In the genomic region with DNA sequence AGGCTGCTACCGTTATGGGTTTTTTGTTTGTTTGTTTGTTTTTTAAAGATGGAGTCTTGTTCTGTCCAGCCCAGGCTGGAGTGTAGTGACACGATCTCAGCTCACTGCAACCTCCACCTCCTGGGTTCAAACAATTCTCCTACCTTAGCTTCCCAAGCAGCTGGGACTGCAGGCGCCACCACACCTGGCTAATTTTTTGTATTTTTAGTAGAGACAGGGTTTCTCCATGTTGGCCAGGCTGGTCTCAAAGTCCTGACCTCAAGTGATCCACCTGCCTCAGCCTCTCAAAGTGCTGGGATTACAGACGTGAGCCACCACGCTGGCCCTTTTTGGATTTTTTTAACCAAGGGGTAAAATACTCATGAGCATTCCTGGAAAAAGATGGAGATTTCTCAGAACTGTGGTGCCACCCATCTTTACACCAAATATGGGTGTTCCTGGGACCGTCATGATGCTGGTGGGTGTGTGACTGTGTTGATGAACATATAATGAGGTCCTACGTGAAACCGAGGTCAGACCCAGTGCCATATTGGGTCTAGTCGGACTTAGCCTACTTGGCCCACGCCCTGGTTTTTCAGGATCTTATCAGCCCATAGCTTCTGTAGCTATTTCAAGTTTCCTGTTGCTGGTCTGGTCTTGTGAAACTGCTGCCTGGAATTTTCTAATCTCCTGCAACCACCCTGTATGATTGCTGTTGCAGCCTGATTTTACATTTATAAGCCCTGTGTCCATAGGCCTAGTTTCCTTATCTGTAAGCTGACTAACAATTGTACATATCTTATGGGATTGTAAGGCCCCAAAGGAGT, we compare ENCODE assay signal across 9 cellular contexts. TPM values are rescaled to one million over a fixed set of nuclear protein-coding genes. Genes with fewer than 3 reads are reported as not detected.
A peak's percentile ranks its signal among the peaks of the same experiment; 100 is the strongest.
DNase-seq lines count a peak whose midpoint lies in the region; ATAC-seq, FAIRE-seq and TF ChIP-seq lines count a peak whose summit lies in the region.
"Had no signal": no experiment of that assay in that cellular context is flagged by ENCODE, and none has a peak within 500 bp of the region (broad histone marks: within the 10 kb centered on the region; RNA-seq: fewer than 3 reads in every experiment).

No MANE protein-coding gene starts in this region.

- H3K4me3 ChIP-seq in esophagus squamous epithelium = no peak overlapping the region
- H3K4me3 ChIP-seq in body of pancreas = no peak overlapping the region
- no peak overlapping the region for H3K4me3 ChIP-seq in colonic mucosa

- H3K36me3 Mint-ChIP-seq in T-helper 2 cell treated with Interferon-gamma antibody and Interleukin-4, amounts not matched to agents 5 μg/mL and 100 μg/mL, for 36 hours (ENCODE audit: low read depth) = peaks cover 45% of the 10 kb centered on the region

- peaks cover 34% of the 10 kb centered on the region for H3K4me1 Mint-ChIP-seq in T-helper 2 cell treated with Interferon-gamma antibody and Interleukin-4, amounts not matched to agents 5 μg/mL and 100 μg/mL, for 36 hours (ENCODE audit: low read depth)

- ATAC-seq in sciatic nerve (peak; percentile 12), HG03460 (IDR thresholded peaks at IDR 0.05; ENCODE audit: unreplicated experiment) (no peak), body of pancreas (no peak)

- intact Hi-C loops in esophagus squamous epithelium (cut with DNase I) (no loop called here), sciatic nerve (cut with DNase I) (no loop called here), body of pancreas (cut with DNase I) (no loop called here), colonic mucosa (cut with DNase I) (loop anchor here (10.0 kb wide), 1 partner anchor 86 kb away; the partner anchor contains the start of gene FTL)

- no peak for FAIRE-seq in HTR-8/SVneo (lab: Jason Lieb, UNC)

- DNase-seq in ELF-1 (ENCODE audit: low read depth, low spot score) (peak; percentile 60), esophagus squamous epithelium (lab: John Stamatoyannopoulos, UW) (no peak), sciatic nerve (ENCODE audit: low spot score) (no peak), body of pancreas (no peak), colonic mucosa (no peak), HTR-8/SVneo (ENCODE audit: insufficient read length, low spot score) (no peak)
- no peak for DNase-seq in T-helper 2 cell treated with Interferon-gamma antibody and Interleukin-4, amounts not matched to agents 5 μg/mL and 100 μg/mL, for 36 hours (ENCODE audit: low spot score)
- DNase-seq: NK-92 treated with Interleukin-12 subunit alpha and Interleukin-12 subunit beta, amount 100 ng/mL, for 24 hours had no signal

- no peaks in the 10 kb centered on the region for H3K9me3 Mint-ChIP-seq in T-helper 2 cell treated with Interferon-gamma antibody and Interleukin-4, amounts not matched to agents 5 μg/mL and 100 μg/mL, for 36 hours

- H3K27me3 Mint-ChIP-seq in T-helper 2 cell treated with Interferon-gamma antibody and Interleukin-4, amounts not matched to agents 5 μg/mL and 100 μg/mL, for 36 hours (ENCODE audit: low read depth) = no peaks in the 10 kb centered on the region

- TF ChIP-seq POLR2A in esophagus squamous epithelium (IDR thresholded peaks at IDR 0.05) = no peak
- peak in 1 of 3 donors; percentile 12 for TF ChIP-seq POLR2A in body of pancreas (IDR thresholded peaks at IDR 0.05)

- TF ChIP-seq CTCF in esophagus squamous epithelium (IDR thresholded peaks at IDR 0.05) (no peak), body of pancreas (IDR thresholded peaks at IDR 0.05) (no peak), colonic mucosa (IDR thresholded peaks at IDR 0.05) (no peak)

- H3K27me3 ChIP-seq in esophagus squamous epithelium (no peaks in the 10 kb centered on the region), body of pancreas (no peaks in the 10 kb centered on the region), colonic mucosa (no peaks in the 10 kb centered on the region)

- 59 to 65% methylated on average over 10 of the region's 10 CpGs for WGBS in esophagus squamous epithelium, 2 donors
- WGBS in body of pancreas, 2 donors = 75 to 79% methylated on average over 9 to 10 of the region's 10 CpGs

- H3K9me3 ChIP-seq in esophagus squamous epithelium (peaks cover 0 to 9% (median 8%) of the 10 kb centered on the region in 3 donors), body of pancreas (no peaks in the 10 kb centered on the region), colonic mucosa (no peaks in the 10 kb centered on the region)

- H3K27ac ChIP-seq in esophagus squamous epithelium (peak overlapping the region; percentile 6 to 100 (median 60)), body of pancreas (peak overlapping the region in 1 of 4 donors; percentile 9), colonic mucosa (no peak overlapping the region)

- no peak overlapping the region for H3K9ac ChIP-seq in colonic mucosa (ENCODE audit: low read depth in 2 of 2, low read length in 2 of 2)

- H3K4me1 ChIP-seq in esophagus squamous epithelium = peaks cover 29 to 63% (median 34%) of the 10 kb centered on the region in 3 donors
- peaks cover 32% of the 10 kb centered on the region for H3K4me1 ChIP-seq in body of pancreas
- peaks cover 12% of the 10 kb centered on the region for H3K4me1 ChIP-seq in colonic mucosa

- H3K4me3 Mint-ChIP-seq in T-helper 2 cell treated with Interferon-gamma antibody and Interleukin-4, amounts not matched to agents 5 μg/mL and 100 μg/mL, for 36 hours = peak overlapping the region; percentile 36

- H3K27ac Mint-ChIP-seq in T-helper 2 cell treated with Interferon-gamma antibody and Interleukin-4, amounts not matched to agents 5 μg/mL and 100 μg/mL, for 36 hours = peak overlapping the region; percentile 67

- peaks cover 15 to 67% (median 16%) of the 10 kb centered on the region in 3 donors for H3K36me3 ChIP-seq in esophagus squamous epithelium
- H3K36me3 ChIP-seq in body of pancreas (replicated peaks in 1 of 2; ENCODE audit: insufficient read depth in 1 of 2, low read depth in 2 of 2) = peaks cover 0 to 4% of the 10 kb centered on the region in 2 donors
- no peaks in the 10 kb centered on the region for H3K36me3 ChIP-seq in colonic mucosa

RNA-seq across cellular contexts. Expression of gene PPP1R15A, which starts 6.2 kb away (rescaled TPM):
- total RNA-seq in esophagus squamous epithelium (10 to 100 TPM; 19.3 to 41.6 (median 33.3) TPM), sciatic nerve (95.8 TPM), body of pancreas (10 to 100 TPM; 17.9 to 49.4 TPM), colonic mucosa (10 to 100 TPM; 23.9 to 33.3 TPM)

RNA-seq across cellular contexts. Expression of gene PLEKHA4, which starts 10.0 kb away (rescaled TPM):
- total RNA-seq in esophagus squamous epithelium (1 to 10 TPM; 2.8 to 9.0 (median 5.6) TPM), sciatic nerve (519 TPM), body of pancreas (10 to 100 TPM in 1 of 2 donors, 1 to 10 TPM in 1; 6.5 to 21.1 TPM), colonic mucosa (1 to 10 TPM; 5.6 to 6.6 TPM)

RNA-seq across cellular contexts. Expression of gene TULP2, which starts 20.1 kb away (rescaled TPM):
- not detected for total RNA-seq in esophagus squamous epithelium
- total RNA-seq in sciatic nerve = 1.1 TPM
- total RNA-seq in body of pancreas = not detected
- not detected for total RNA-seq in colonic mucosa

RNA-seq across cellular contexts. Expression of gene NUCB1, which starts 21.7 kb away (rescaled TPM):
- total RNA-seq in esophagus squamous epithelium (100 to 1,000 TPM in 3 of 4 donors, 10 to 100 TPM in 1; 93.5 to 186 (median 157) TPM), sciatic nerve (262 TPM), body of pancreas (100 to 1,000 TPM; 129 to 170 TPM), colonic mucosa (100 to 1,000 TPM; 180 to 184 TPM)

RNA-seq across cellular contexts. Expression of gene HSD17B14, which starts 42.1 kb away (rescaled TPM):
- total RNA-seq in esophagus squamous epithelium = 1 to 10 TPM in 2 of 4 donors, under 1 TPM in 1, not detected in 1; 0.83 to 9.0 (median 4.8) TPM
- 22.2 TPM for total RNA-seq in sciatic nerve
- total RNA-seq in body of pancreas = 1 to 10 TPM; 2.1 to 3.3 TPM
- total RNA-seq in colonic mucosa = 1 to 10 TPM in 1 of 2 donors, under 1 TPM in 1; 0.79 to 2.8 TPM

Comparison
In these comparisons a context has a peak if more than half of its experiments do, and no peak if none do; other contexts are left out.
1. RNA of gene PLEKHA4, which starts 10.0 kb away (total RNA-seq): 519 TPM in sciatic nerve (single experiment); 6.5 to 21.1 TPM in body of pancreas, 5.6 to 6.6 TPM in colonic mucosa and 2.8 to 9.0 TPM in esophagus squamous epithelium; every median in the first group is over 10 times any median in the second.